Comparison of ENCODE assay signal across 8 cellular contexts in the genomic region with DNA sequence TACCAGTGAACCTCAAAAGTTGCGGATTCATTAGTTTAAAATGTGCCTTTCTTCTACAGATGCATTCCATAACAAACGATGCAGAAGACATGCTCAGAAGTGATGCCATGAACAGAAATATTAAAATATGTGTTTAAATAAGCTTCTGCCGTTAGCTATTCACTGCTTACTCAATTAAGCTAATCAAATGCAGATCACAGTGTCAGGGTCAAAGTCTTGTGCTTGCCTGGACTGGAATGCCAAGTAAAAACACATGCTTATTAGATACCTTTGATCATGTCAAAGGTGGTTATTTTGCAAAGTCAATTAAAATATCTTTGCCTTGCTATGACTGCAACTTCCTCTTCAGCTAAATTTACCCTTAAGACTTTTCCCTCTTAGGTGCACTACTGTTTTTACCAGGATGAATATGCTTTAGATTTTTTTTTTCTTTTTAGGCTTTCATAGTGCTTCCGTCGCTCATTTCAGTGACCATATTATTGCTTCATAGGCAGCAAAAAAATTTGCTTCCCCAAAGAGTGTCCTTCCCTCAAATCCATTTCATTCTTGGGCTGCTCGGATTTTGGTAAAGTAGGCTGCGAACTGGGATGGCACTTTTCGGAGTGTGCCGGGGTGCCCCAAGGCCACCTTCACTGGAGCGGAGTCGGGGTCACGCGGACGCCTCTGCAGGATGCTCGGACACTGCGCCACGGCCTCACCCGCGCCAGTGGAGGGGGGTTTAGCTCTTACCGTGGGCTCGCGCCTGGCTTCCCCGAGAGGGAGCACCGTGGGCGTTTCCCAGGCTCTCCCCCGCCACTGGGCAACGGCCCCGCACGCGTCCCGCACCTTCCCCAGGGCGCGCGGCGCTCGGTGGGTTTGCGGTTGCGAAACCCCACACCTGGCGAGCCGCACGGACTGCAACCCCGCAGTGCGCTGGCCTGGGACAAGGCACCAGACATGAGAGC. TPM values are rescaled to one million over a fixed set of nuclear protein-coding genes. Genes with fewer than 3 reads are reported as not detected.
DNase-seq lines count a peak whose midpoint lies in the region; ATAC-seq and TF ChIP-seq lines count a peak whose summit lies in the region.

No MANE protein-coding gene starts in this region.

- H2AFZ ChIP-seq in OCI-LY7 (ENCODE audit: low read length), result peak overlapping the region; percentile 24; the same call in 1 of the 2 replicates

- peaks cover 45% of the 10 kb centered on the region; the same call in 1 of the 2 replicates for H3K79me2 ChIP-seq in OCI-LY7 (ENCODE audit: insufficient read depth, low read depth, low read length)

- H4K20me1 ChIP-seq in OCI-LY7 (ENCODE audit: insufficient read depth, low read length), result no peaks in the 10 kb centered on the region

- ATAC-seq in lower lobe of right lung, result peak; percentile 74 to 80

- 5 to 11% methylated on average over 9 to 27 of the region's 43 CpGs for WGBS in testis, 2 donors

- BruUV-seq in OCI-LY7 (replicated peaks; lab: Mats Ljungman, UMichigan), result TSS peak; percentile 47

- H3K27ac ChIP-seq in OCI-LY7 (ENCODE audit: low read depth, low read length, poor library complexity, severe bottlenecking) (peak overlapping the region; percentile 100), lower lobe of right lung (peak overlapping the region; percentile 85), testis (peak overlapping the region; percentile 76 to 87)

- POLR2A ChIA-PET in OCI-LY7 (lab: Charles Lee), result interaction anchor here (0.7 to 9.1 kb wide), 18 partner anchors 11 to 233 kb away, joined by 3 to 142 read pairs (median 4); no protein-coding TSS in a partner anchor

- H3K9me3 ChIP-seq in OCI-LY7 (ENCODE audit: low read length), result no peaks in the 10 kb centered on the region
- no peaks in the 10 kb centered on the region for H3K9me3 ChIP-seq in lower lobe of right lung
- no peaks in the 10 kb centered on the region for H3K9me3 ChIP-seq in testis

- H3K4me3 ChIP-seq in H7 (ENCODE audit: insufficient read depth, low read depth, low read length) (peak overlapping the region; percentile 91), OCI-LY7 (ENCODE audit: low read depth, low read length, poor library complexity, severe bottlenecking) (peak overlapping the region; percentile 78), lower lobe of right lung (peak overlapping the region; percentile 88), testis (peak overlapping the region; percentile 87 to 89)

- DNase-seq in COLO668 (lab: John Stamatoyannopoulos, UW; ENCODE audit: unreplicated experiment), result peak; percentile 32
- DNase-seq in H7, result peak; percentile 66
- peak; percentile 42 for DNase-seq in OCI-LY7 (ENCODE audit: low spot score)
- peak; percentile 50 for DNase-seq in cerebellum (ENCODE audit: low spot score)
- DNase-seq in lower lobe of right lung, result peak; percentile 73
- DNase-seq in testis, result peak; percentile 60
- DNase-seq in activated gamma-delta T cell treated with Interleukin-2 at 50 U/mL for 16 hours, result no peak
- no peak for DNase-seq in NCI-H2029 (lab: John Stamatoyannopoulos, UW)

- intact Hi-C loops in OCI-LY7 (cut with micrococcal nuclease; ENCODE audit: unreplicated experiment) (loop anchor here (1.0 kb wide), 1 partner anchor 10 kb away; no protein-coding TSS in a partner anchor), lower lobe of right lung (cut with DNase I) (no loop called here), testis (cut with DNase I; ENCODE audit: low total_unique reads) (no loop called here)

- no peaks in the 10 kb centered on the region for H3K9me2 ChIP-seq in OCI-LY7 (ENCODE audit: insufficient read depth, low read length)

- TF ChIP-seq POLR2A in testis (IDR thresholded peaks at IDR 0.05), result no peak

- no peaks in the 10 kb centered on the region for H3K36me3 ChIP-seq in H7 (replicated peaks; ENCODE audit: control insufficient read depth, insufficient read depth, low read length)
- H3K36me3 ChIP-seq in OCI-LY7 (ENCODE audit: insufficient read depth, low read length), result no peaks in the 10 kb centered on the region
- H3K36me3 ChIP-seq in lower lobe of right lung, result no peaks in the 10 kb centered on the region
- H3K36me3 ChIP-seq in testis (ENCODE audit: low read depth, missing control alignments), result no peaks in the 10 kb centered on the region

- H3K4me2 ChIP-seq in OCI-LY7 (ENCODE audit: low read length), result peak overlapping the region; percentile 86

- H3K4me1 ChIP-seq in OCI-LY7 (ENCODE audit: insufficient read depth, low read length, poor library complexity, severe bottlenecking) (peaks cover 85% of the 10 kb centered on the region), lower lobe of right lung (peaks cover 22% of the 10 kb centered on the region), testis (peaks cover 5% of the 10 kb centered on the region)

- TF ChIP-seq CTCF in OCI-LY7 (conservative IDR thresholded peaks at IDR 0.05; ENCODE audit: low read length) (no peak), lower lobe of right lung (IDR thresholded peaks at IDR 0.05) (no peak), testis (IDR thresholded peaks at IDR 0.05) (no peak)

- H3K27me3 ChIP-seq in H7 (ENCODE audit: control insufficient read depth, insufficient read depth, low read length) (peaks cover 3% of the 10 kb centered on the region; the same call in 1 of the 2 replicates), lower lobe of right lung (ENCODE audit: low read depth) (no peaks in the 10 kb centered on the region), testis (no peaks in the 10 kb centered on the region)

- CTCF ChIA-PET in OCI-LY7 (lab: Charles Lee; ENCODE audit: unreplicated experiment), result interaction anchor here (0.9 to 1.3 kb wide), 2 partner anchors 10 to 23 kb away, joined by 3 to 6 read pairs; no protein-coding TSS in a partner anchor

RNA-seq across cellular contexts. Expression of a gene that starts 0.7 kb away (rescaled TPM):
- 21.8 and 22.3 TPM in 2 replicates for total RNA-seq in H7 (2014; rRNA removed; shearing (Covaris generic))
- 23.2 and 25.6 TPM in 2 replicates for total RNA-seq in OCI-LY7 (2014; rRNA removed; shearing (Covaris generic))
- total RNA-seq in OCI-LY7 (2022) (90.4 and 108 TPM in 2 replicates), cerebellum (11.9 TPM), lower lobe of right lung (27.6 TPM), testis (10 to 100 TPM in 1 of 2 donors, 1 to 10 TPM in 1; 9.4 to 14.1 TPM)
- 12.3 TPM for polyA plus RNA-seq in testis (ENCODE audit: insufficient read depth, low read depth, low replicate concordance)

RNA-seq across cellular contexts. Expression of a gene that starts 19.0 kb away (rescaled TPM):
- 44.5 and 56.8 TPM in 2 replicates for total RNA-seq in H7 (2014; rRNA removed; shearing (Covaris generic))
- 103 and 113 TPM in 2 replicates for total RNA-seq in OCI-LY7 (2014; rRNA removed; shearing (Covaris generic))
- total RNA-seq in OCI-LY7 (2022) (116 and 127 TPM in 2 replicates), cerebellum (73.1 TPM), lower lobe of right lung (48.9 TPM), testis (100 to 1,000 TPM; 157 to 161 TPM)
- polyA plus RNA-seq in testis (ENCODE audit: insufficient read depth, low read depth, low replicate concordance), result 57.5 TPM

Comparison
In these comparisons a context has a peak if more than half of its experiments do, and no peak if none do; other contexts are left out.
1. DNase-seq: peak in COLO668 (single experiment), H7 (single experiment), OCI-LY7 (single experiment), cerebellum (single experiment), lower lobe of right lung (single experiment) and testis (single experiment); none in activated gamma-delta T cell treated with Interleukin-2 at 50 U/mL for 16 hours (single experiment) and NCI-H2029 (single experiment).
2. Peak in every context shown above with its lines, with median percentiles within 50 percentile points of each other: H3K4me3 ChIP-seq and H3K27ac ChIP-seq.